ENCODE assay signal across 8 cellular contexts in genomic region chr2:170812716-170813585, GRCh38. TPM values are rescaled to one million over a fixed set of nuclear protein-coding genes. Genes with fewer than 3 reads are reported as not detected.
DNase-seq lines count a peak whose midpoint lies in the region; ATAC-seq and TF ChIP-seq lines count a peak whose summit lies in the region.

No MANE protein-coding gene starts in this region.

- H3K4me1 ChIP-seq in OCI-LY1 (ENCODE audit: insufficient read depth, low read length, severe bottlenecking) = peaks cover 15% of the 10 kb centered on the region
- H3K4me1 ChIP-seq in upper lobe of right lung = peaks cover 27% of the 10 kb centered on the region
- H3K4me1 ChIP-seq in effector memory CD4-positive, alpha-beta T cell (ENCODE audit: control insufficient read depth, insufficient read depth, low read length, poor library complexity, severe bottlenecking) = peaks cover 32% of the 10 kb centered on the region

- TF ChIP-seq CTCF in OCI-LY1 (IDR thresholded peaks at IDR 0.05; ENCODE audit: low read length) = peak; percentile 85
- TF ChIP-seq CTCF in chondrocyte (IDR thresholded peaks at IDR 0.05) = peak; percentile 92
- TF ChIP-seq CTCF in upper lobe of right lung (IDR thresholded peaks at IDR 0.05) = peak; percentile 67

- H4K20me1 ChIP-seq in OCI-LY1 (ENCODE audit: insufficient read depth, low read length) = no peaks in the 10 kb centered on the region

- no peak overlapping the region for H3K4me2 ChIP-seq in OCI-LY1 (ENCODE audit: low read length)

- peaks cover 2% of the 10 kb centered on the region for H3K36me3 Mint-ChIP-seq in chondrocyte (ENCODE audit: low read depth)

- H3K9me2 ChIP-seq in OCI-LY1 (ENCODE audit: low read depth, low read length) = no peaks in the 10 kb centered on the region

- H3K4me3 ChIP-seq in Jurkat, Clone E6-1 (ENCODE audit: low read length) = no peak overlapping the region
- H3K4me3 ChIP-seq in OCI-LY1 (ENCODE audit: low read depth, low read length, poor library complexity, severe bottlenecking) (no peak overlapping the region), upper lobe of right lung (no peak overlapping the region)
- no peak overlapping the region for H3K4me3 ChIP-seq in effector memory CD4-positive, alpha-beta T cell (ENCODE audit: insufficient read depth, low read depth, low read length, poor library complexity, severe bottlenecking)

- DNase-seq in Daoy (ENCODE audit: low read depth) (peak; percentile 73), chondrocyte (ENCODE audit: low spot score) (no peak), left lobe of liver (ENCODE audit: low spot score) (no peak), upper lobe of right lung (no peak)
- peak; percentile 66 for DNase-seq in Jurkat, Clone E6-1 (ENCODE audit: low read depth, low spot score)
- no peak for DNase-seq in effector memory CD4-positive, alpha-beta T cell

- H3K27ac Mint-ChIP-seq in chondrocyte (ENCODE audit: unreplicated experiment) = no peak overlapping the region

- H3K27ac ChIP-seq in OCI-LY1 (ENCODE audit: low read depth, low read length, poor library complexity, severe bottlenecking) = no peak overlapping the region
- no peak overlapping the region for H3K27ac ChIP-seq in upper lobe of right lung
- no peak overlapping the region for H3K27ac ChIP-seq in effector memory CD4-positive, alpha-beta T cell (ENCODE audit: insufficient read depth, low read length, poor library complexity, severe bottlenecking)

- H3K9ac ChIP-seq in OCI-LY1 (ENCODE audit: low read length) = no peak overlapping the region

- ATAC-seq in left lobe of liver (peak; percentile 64), upper lobe of right lung (peak; percentile 71), HG02798 (IDR thresholded peaks at IDR 0.05; ENCODE audit: poor library complexity, unreplicated experiment) (no peak)

- H3F3A ChIP-seq in OCI-LY1 (ENCODE audit: insufficient read depth, low read length) = no peaks in the 10 kb centered on the region

- peaks cover 75% of the 10 kb centered on the region for H3K27me3 Mint-ChIP-seq in chondrocyte (ENCODE audit: low read depth)

- H3K27me3 ChIP-seq in OCI-LY1 (ENCODE audit: insufficient read depth, low read length) (no peaks in the 10 kb centered on the region), upper lobe of right lung (peaks cover 61% of the 10 kb centered on the region)
- peaks cover 44% of the 10 kb centered on the region for H3K27me3 ChIP-seq in effector memory CD4-positive, alpha-beta T cell (replicated peaks; ENCODE audit: control insufficient read depth, insufficient read depth, low read length, poor library complexity, severe bottlenecking)

- H3K9me3 ChIP-seq in OCI-LY1 (ENCODE audit: low read length) (no peaks in the 10 kb centered on the region), upper lobe of right lung (no peaks in the 10 kb centered on the region)
- H3K9me3 ChIP-seq in effector memory CD4-positive, alpha-beta T cell (ENCODE audit: control insufficient read depth, low read length) = no peaks in the 10 kb centered on the region

- H3K9me3 Mint-ChIP-seq in chondrocyte (ENCODE audit: low read depth) = no peaks in the 10 kb centered on the region

- intact Hi-C loops in upper lobe of right lung (cut with DNase I) = no loop called here

- H3K36me3 ChIP-seq in OCI-LY1 (ENCODE audit: insufficient read depth, low read length) (no peaks in the 10 kb centered on the region), upper lobe of right lung (no peaks in the 10 kb centered on the region)
- no peaks in the 10 kb centered on the region for H3K36me3 ChIP-seq in effector memory CD4-positive, alpha-beta T cell (ENCODE audit: control insufficient read depth, insufficient read depth, low read length)

- peaks cover 23% of the 10 kb centered on the region for H3K4me1 Mint-ChIP-seq in chondrocyte (ENCODE audit: low read depth)

- H3K4me3 Mint-ChIP-seq in chondrocyte (ENCODE audit: unreplicated experiment) = no peak overlapping the region

- no peak overlapping the region for H2AFZ ChIP-seq in OCI-LY1 (ENCODE audit: low read length)

- H3K79me2 ChIP-seq in OCI-LY1 (ENCODE audit: insufficient read depth, low read length) = no peaks in the 10 kb centered on the region

RNA-seq across cellular contexts. Expression of gene GAD1, which starts 3.7 kb away (rescaled TPM):
- total RNA-seq in Daoy (2014; rRNA removed; shearing (Covaris generic)) = 8.6 and 11.7 TPM in 2 replicates
- polyA plus RNA-seq in Jurkat, Clone E6-1 (2012; ENCODE audit: insufficient read depth, insufficient read length) = 0.93 TPM
- not detected in 3 replicates for total RNA-seq in chondrocyte
- total RNA-seq in left lobe of liver = not detected
- total RNA-seq in upper lobe of right lung = not detected

RNA-seq across cellular contexts. Expression of gene ERICH2, which starts 42.8 kb away (rescaled TPM):
- 0.42 TPM in 1 of 2 replicates, not detected in the other for total RNA-seq in Daoy (2014; rRNA removed; shearing (Covaris generic))
- polyA plus RNA-seq in Jurkat, Clone E6-1 (2012; ENCODE audit: insufficient read depth, insufficient read length) = not detected
- total RNA-seq in chondrocyte (2.1 to 2.6 TPM in 2 of 3 replicates, not detected in the other), left lobe of liver (1.5 TPM), upper lobe of right lung (5.6 TPM)

Comparison
In these comparisons a context has a peak if more than half of its experiments do, and no peak if none do; other contexts are left out.
1. DNase-seq: peak in Daoy (single experiment) and Jurkat, Clone E6-1 (single experiment); none in chondrocyte (single experiment), left lobe of liver (single experiment), upper lobe of right lung (single experiment) and effector memory CD4-positive, alpha-beta T cell (0 of 3).
2. Peak in every context shown above with its lines, with median percentiles within 50 percentile points of each other: CTCF ChIP-seq.